ENCODE assay signal across 16 cellular contexts in the genomic region with DNA sequence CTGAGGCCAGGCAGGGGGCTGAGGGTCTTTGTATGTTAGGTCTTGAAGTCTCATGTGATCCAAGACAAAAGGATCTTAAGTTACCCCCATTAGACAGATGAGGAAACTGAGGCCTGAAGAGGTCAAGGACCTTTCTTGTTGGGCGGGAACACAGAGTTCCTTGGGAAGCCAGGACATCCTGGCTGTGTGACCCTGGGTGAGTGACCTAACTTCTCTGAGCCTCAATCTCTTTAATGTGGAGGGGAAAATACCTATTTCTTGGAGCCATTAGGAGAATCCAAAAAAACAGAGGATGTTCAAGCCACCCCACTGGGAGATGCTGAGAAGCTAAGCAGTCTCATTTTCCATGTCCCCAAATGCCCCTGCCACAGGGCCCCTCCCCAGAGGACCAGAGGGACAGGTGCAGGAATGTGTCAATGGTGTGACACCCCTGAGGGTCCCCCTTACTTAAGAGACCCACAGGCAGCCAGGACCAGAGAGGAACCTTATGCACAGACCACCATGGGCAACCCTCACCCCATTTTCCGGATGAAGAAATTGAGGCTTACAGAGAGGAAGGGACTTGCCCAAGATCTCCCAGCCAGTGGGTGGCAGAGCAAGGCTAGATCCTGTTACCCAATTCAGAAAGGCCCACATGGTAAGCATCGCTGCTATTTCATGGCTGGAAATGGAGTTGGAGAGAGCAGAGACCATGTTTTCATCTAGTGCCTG. TPM values are rescaled to one million over a fixed set of nuclear protein-coding genes. Genes with fewer than 3 reads are reported as not detected.
DNase-seq lines count a peak whose midpoint lies in the region; ATAC-seq and TF ChIP-seq lines count a peak whose summit lies in the region.
"Had no signal": no experiment of that assay in that cellular context is flagged by ENCODE, and none has a peak within 500 bp of the region (broad histone marks: within the 10 kb centered on the region; RNA-seq: fewer than 3 reads in every experiment).

No MANE protein-coding gene starts in this region.

- H4K91ac ChIP-seq in mesenchymal stem cell (ENCODE audit: low read length) = no peak overlapping the region

- no peak for TF ChIP-seq CTCF in CD14-positive monocyte (IDR thresholded peaks at IDR 0.05)

- no peak overlapping the region for H2BK12ac ChIP-seq in mesenchymal stem cell (ENCODE audit: low read length in 2 of 2)

- H3K14ac ChIP-seq in mesenchymal stem cell (ENCODE audit: low read length in 2 of 2) = no peak overlapping the region

- CTCF ChIA-PET in activated CD8-positive, alpha-beta T cell treated with anti-CD3 and anti-CD28 coated beads, Interleukin-2, amount 10 ng/mL, durations not matched to agents 7 days and 5 days (lab: Charles Lee) = interaction anchor here (0.6 kb wide), 1 partner anchor 25 kb away, joined by 3 read pairs; no protein-coding TSS in a partner anchor

- peaks cover 6 to 62% of the 10 kb centered on the region in 2 experiments for H3K36me3 ChIP-seq in mesenchymal stem cell (ENCODE audit: control insufficient read depth in 1 of 2, insufficient read depth in 2 of 2, low read depth in 1 of 2, low read length in 2 of 2)
- H3K36me3 ChIP-seq: cardiac muscle cell had no signal

- no peak overlapping the region for H4K8ac ChIP-seq in mesenchymal stem cell (ENCODE audit: low read length)

- H2BK15ac ChIP-seq in mesenchymal stem cell (ENCODE audit: low read depth, poor library complexity, severe bottlenecking) = no peak overlapping the region

- no peak overlapping the region for H2BK120ac ChIP-seq in mesenchymal stem cell (ENCODE audit: low read depth, low read length)

- H3K27me3 Mint-ChIP-seq in CD14-positive monocyte (ENCODE audit: low read depth in 3 of 3) = peaks cover 0 to 1% (median 0%) of the 10 kb centered on the region in 3 donors
- H3K27me3 Mint-ChIP-seq in activated CD8-positive, alpha-beta T cell treated with anti-CD3 and anti-CD28 coated beads, Interleukin-2, amount 10 ng/mL, durations not matched to agents 7 days and 5 days (ENCODE audit: low read depth) = no peaks in the 10 kb centered on the region
- no peaks in the 10 kb centered on the region for H3K27me3 Mint-ChIP-seq in naive B cell

- H2AFZ ChIP-seq in mesenchymal stem cell (ENCODE audit: low read depth, low read length) = no peak overlapping the region

- no peaks in the 10 kb centered on the region for H3K9me3 ChIP-seq in mesenchymal stem cell (ENCODE audit: control insufficient read depth, low read length)

- peaks cover 24% of the 10 kb centered on the region for H3K79me1 ChIP-seq in mesenchymal stem cell (replicated peaks; ENCODE audit: low read length, poor library complexity, severe bottlenecking)

- ATAC-seq in activated CD8-positive, alpha-beta T cell treated with anti-CD3 and anti-CD28 coated beads, Interleukin-2, amount 10 ng/mL, durations not matched to agents 7 days and 5 days = no peak
- ATAC-seq in naive B cell (ENCODE audit: low read depth in 2 of 2) (no peak), GM18868 (IDR thresholded peaks at IDR 0.05; ENCODE audit: unreplicated experiment) (no peak)

- intact Hi-C loops in CD14-positive monocyte (cut with micrococcal nuclease) = no loop called here

- no peak overlapping the region for H3K4ac ChIP-seq in mesenchymal stem cell (ENCODE audit: low read depth in 1 of 2, low read length in 2 of 2)

- H3K4me3 Mint-ChIP-seq in CD14-positive monocyte (peak overlapping the region in 1 of 2 donors; percentile 9), naive B cell (peak overlapping the region; percentile 6 to 87 (median 70))
- H3K4me3 Mint-ChIP-seq in activated CD8-positive, alpha-beta T cell treated with anti-CD3 and anti-CD28 coated beads, Interleukin-2, amount 10 ng/mL, durations not matched to agents 7 days and 5 days = peak overlapping the region; percentile 99
- H3K4me3 Mint-ChIP-seq: neural crest cell had no signal

- DNase-seq in CD14-positive monocyte (ENCODE audit: low spot score) (peak; percentile 34), GF-D8 (lab: John Stamatoyannopoulos, UW) (peak; percentile 4), naive B cell (no peak), mesenchymal stem cell (no peak)
- DNase-seq in activated CD8-positive, alpha-beta T cell treated with anti-CD3 and anti-CD28 coated beads, Interleukin-2, amount 10 ng/mL, durations not matched to agents 7 days and 5 days = no peak
- no peak for DNase-seq in activated CD4-positive, CD25-positive, alpha-beta regulatory T cell treated with anti-CD3 and anti-CD28 coated beads, Interleukin-2, amount 50 U/mL, for 72 hours
- DNase-seq in activated CD4-positive, CD25-positive, alpha-beta regulatory T cell (lab: John Stamatoyannopoulos, UW) = no peak
- DNase-seq: NCI-H2029 treated with DMSO at 0.1 percent for 48 hours, NCI-H774, SHP77 had no signal

- no peak overlapping the region for H3K23ac ChIP-seq in mesenchymal stem cell (ENCODE audit: low read length in 2 of 2)

- no peak overlapping the region for H3K27ac ChIP-seq in mesenchymal stem cell (ENCODE audit: low read length, poor library complexity, severe bottlenecking)
- H3K27ac ChIP-seq: cardiac muscle cell had no signal

- H3K4me1 Mint-ChIP-seq in CD14-positive monocyte = peaks cover 95% of the 10 kb centered on the region
- H3K4me1 Mint-ChIP-seq in activated CD8-positive, alpha-beta T cell treated with anti-CD3 and anti-CD28 coated beads, Interleukin-2, amount 10 ng/mL, durations not matched to agents 7 days and 5 days (ENCODE audit: low read depth) = peaks cover 97% of the 10 kb centered on the region
- H3K4me1 Mint-ChIP-seq in naive B cell = peaks cover 82 to 98% (median 96%) of the 10 kb centered on the region in 3 donors
- H3K4me1 Mint-ChIP-seq: neural crest cell had no signal

- H3K27ac Mint-ChIP-seq in CD14-positive monocyte = peak overlapping the region; percentile 83 to 99 (median 87)
- H3K27ac Mint-ChIP-seq in activated CD8-positive, alpha-beta T cell treated with anti-CD3 and anti-CD28 coated beads, Interleukin-2, amount 10 ng/mL, durations not matched to agents 7 days and 5 days = peak overlapping the region; percentile 87
- H3K27ac Mint-ChIP-seq in naive B cell = peak overlapping the region; percentile 60 to 96 (median 94)

- peaks cover 16% of the 10 kb centered on the region for H3K4me1 ChIP-seq in mesenchymal stem cell (ENCODE audit: control insufficient read depth, insufficient read depth, low read depth, low read length)

- H3K36me3 Mint-ChIP-seq in CD14-positive monocyte = peaks cover 86 to 100% of the 10 kb centered on the region in 2 donors
- peaks cover 96% of the 10 kb centered on the region for H3K36me3 Mint-ChIP-seq in activated CD8-positive, alpha-beta T cell treated with anti-CD3 and anti-CD28 coated beads, Interleukin-2, amount 10 ng/mL, durations not matched to agents 7 days and 5 days (ENCODE audit: low read depth)
- H3K36me3 Mint-ChIP-seq in naive B cell = peaks cover 7 to 32% of the 10 kb centered on the region in 2 donors

- H3K9me3 Mint-ChIP-seq in CD14-positive monocyte (no peaks in the 10 kb centered on the region), naive B cell (no peaks in the 10 kb centered on the region)
- H3K9me3 Mint-ChIP-seq in activated CD8-positive, alpha-beta T cell treated with anti-CD3 and anti-CD28 coated beads, Interleukin-2, amount 10 ng/mL, durations not matched to agents 7 days and 5 days (ENCODE audit: insufficient read depth) = no peaks in the 10 kb centered on the region
- H3K9me3 Mint-ChIP-seq: neural crest cell had no signal

- H2BK5ac ChIP-seq in mesenchymal stem cell (ENCODE audit: low read depth, low read length, poor library complexity, severe bottlenecking) = no peak overlapping the region

- H3K18ac ChIP-seq in mesenchymal stem cell (ENCODE audit: low read depth in 1 of 2, low read length in 2 of 2) = no peak overlapping the region

- POLR2A ChIA-PET in activated CD8-positive, alpha-beta T cell treated with anti-CD3 and anti-CD28 coated beads, Interleukin-2, amount 10 ng/mL, durations not matched to agents 7 days and 5 days (lab: Charles Lee) = interaction anchor here (0.6 to 1.4 kb wide), 3 partner anchors 9 to 86 kb away, joined by 3 to 5 read pairs (median 4); partner anchors contain the start of genes IL2RB and RAC2

- H2AK5ac ChIP-seq in mesenchymal stem cell (ENCODE audit: low read length, severe bottlenecking) = no peak overlapping the region

- H3K4me3 ChIP-seq in mesenchymal stem cell (ENCODE audit: insufficient read depth in 1 of 2, low read depth in 1 of 2, low read length in 2 of 2) = no peak overlapping the region
- H3K4me3 ChIP-seq: cardiac muscle cell had no signal

- 92% methylated on average over 3 of the region's 3 CpGs for WGBS in mesenchymal stem cell

- H3K4me2 ChIP-seq in mesenchymal stem cell (ENCODE audit: low read length, poor library complexity, severe bottlenecking) = no peak overlapping the region

- H3K9ac ChIP-seq in mesenchymal stem cell (ENCODE audit: low read length) = no peak overlapping the region

- peaks cover 0 to 4% of the 10 kb centered on the region in 2 experiments for H3K27me3 ChIP-seq in mesenchymal stem cell (ENCODE audit: control insufficient read depth in 1 of 2, insufficient read depth in 1 of 2, low read length in 2 of 2)
- H3K27me3 ChIP-seq: cardiac muscle cell had no signal

RNA-seq across cellular contexts. Expression of gene RAC2, which starts 8.0 kb away (rescaled TPM):
- polyA plus RNA-seq in CD14-positive monocyte (100 to 1,000 TPM; 360 to 529 TPM), naive B cell (ENCODE audit: low read depth in 6 of 6) (100 to 1,000 TPM; 671 to 842 (median 780) TPM)
- total RNA-seq in activated CD8-positive, alpha-beta T cell treated with anti-CD3 and anti-CD28 coated beads, Interleukin-2, amount 10 ng/mL, durations not matched to agents 7 days and 5 days = 1,000 to 10,000 TPM; 1,167 to 1,252 TPM
- polyA plus RNA-seq in mesenchymal stem cell (2013, experiment 1 of 2) = 121 TPM
- 117 TPM for polyA plus RNA-seq in mesenchymal stem cell (2013, experiment 2 of 2)

RNA-seq across cellular contexts. Expression of gene SSTR3, which starts 23.8 kb away (rescaled TPM):
- polyA plus RNA-seq in CD14-positive monocyte (not detected), naive B cell (ENCODE audit: low read depth in 6 of 6) (under 1 TPM in 5 of 6 donors, not detected in 1; 0.08 to 0.63 (median 0.45) TPM)
- 1 to 10 TPM; 3.5 to 3.6 TPM for total RNA-seq in activated CD8-positive, alpha-beta T cell treated with anti-CD3 and anti-CD28 coated beads, Interleukin-2, amount 10 ng/mL, durations not matched to agents 7 days and 5 days
- polyA plus RNA-seq in mesenchymal stem cell (2013, experiment 1 of 2) = not detected
- not detected for polyA plus RNA-seq in mesenchymal stem cell (2013, experiment 2 of 2)
- total RNA-seq: epithelial cell of proximal tubule had no signal
- polyA plus RNA-seq: BJ, cardiac muscle cell had no signal

RNA-seq across cellular contexts. Expression of gene CYTH4, which starts 46.3 kb away (rescaled TPM):
- polyA plus RNA-seq in CD14-positive monocyte = 10 to 100 TPM; 51.0 to 70.0 TPM
- total RNA-seq in activated CD8-positive, alpha-beta T cell treated with anti-CD3 and anti-CD28 coated beads, Interleukin-2, amount 10 ng/mL, durations not matched to agents 7 days and 5 days = 100 to 1,000 TPM; 107 to 114 TPM
- polyA plus RNA-seq in naive B cell (ENCODE audit: low read depth in 6 of 6) = 10 to 100 TPM; 29.3 to 74.9 (median 46.1) TPM
- 0.65 TPM for polyA plus RNA-seq in mesenchymal stem cell (2013, experiment 1 of 2)
- 0.41 TPM for polyA plus RNA-seq in mesenchymal stem cell (2013, experiment 2 of 2)
- total RNA-seq: cardiac muscle cell, epithelial cell of proximal tubule, H1, neural crest cell had no signal
- polyA plus RNA-seq: BJ, cardiac muscle cell had no signal

RNA-seq across cellular contexts. Expression of gene C1QTNF6, which starts 48.0 kb away (rescaled TPM):
- polyA plus RNA-seq in CD14-positive monocyte = under 1 TPM; 0.14 to 0.24 TPM
- total RNA-seq in activated CD8-positive, alpha-beta T cell treated with anti-CD3 and anti-CD28 coated beads, Interleukin-2, amount 10 ng/mL, durations not matched to agents 7 days and 5 days = 1 to 10 TPM; 6.1 to 6.2 TPM
- 1 to 10 TPM in 5 of 6 donors, not detected in 1; 1.1 to 2.0 (median 1.5) TPM for polyA plus RNA-seq in naive B cell (ENCODE audit: low read depth in 6 of 6)
- polyA plus RNA-seq in mesenchymal stem cell (2013, experiment 1 of 2) = 38.2 TPM
- polyA plus RNA-seq in mesenchymal stem cell (2013, experiment 2 of 2) = 37.9 TPM

Comparison
In these comparisons a context has a peak if more than half of its experiments do, and no peak if none do; other contexts are left out.
1. DNase-seq: peak in CD14-positive monocyte (single experiment) and GF-D8 (single experiment); none in activated CD8-positive, alpha-beta T cell treated with anti-CD3 and anti-CD28 coated beads, Interleukin-2, amount 10 ng/mL, durations not matched to agents 7 days and 5 days (single experiment), naive B cell (single experiment), mesenchymal stem cell (single experiment), activated CD4-positive, CD25-positive, alpha-beta regulatory T cell treated with anti-CD3 and anti-CD28 coated beads, Interleukin-2, amount 50 U/mL, for 72 hours (single experiment) and activated CD4-positive, CD25-positive, alpha-beta regulatory T cell (0 of 4).
2. Peak in every context shown above with its lines, with median percentiles within 50 percentile points of each other: H3K27ac Mint-ChIP-seq.